In the genomic region with DNA sequence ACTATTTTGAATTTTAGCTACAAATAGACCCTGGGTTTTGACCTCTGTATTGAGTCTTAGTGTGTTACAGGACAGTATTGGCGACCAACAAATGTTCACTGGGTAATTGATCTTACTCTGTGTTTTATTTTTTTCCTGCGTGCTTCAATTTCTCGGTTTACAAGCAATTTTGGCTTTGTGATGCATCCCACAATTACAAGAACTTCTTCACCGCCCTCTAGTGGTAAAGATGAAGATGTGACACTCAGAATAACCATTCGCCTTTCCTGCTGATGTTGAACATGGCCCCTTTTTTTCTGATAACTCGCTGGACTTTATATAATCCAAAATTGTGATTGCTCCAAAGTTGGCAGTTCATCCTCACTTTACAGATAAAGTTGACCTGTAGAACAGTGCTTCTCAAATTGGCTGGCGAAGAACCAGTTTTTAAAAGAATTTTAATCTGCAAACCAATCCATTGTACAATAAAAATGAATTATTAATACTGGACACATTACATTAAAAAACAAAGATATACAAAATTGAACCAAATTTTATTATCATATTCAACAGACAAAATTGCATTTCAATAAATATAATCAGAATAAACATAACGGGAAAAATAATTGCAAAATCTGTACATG, we compare ENCODE assay signal across 9 cellular contexts. TPM values are rescaled to one million over a fixed set of nuclear protein-coding genes. Genes with fewer than 3 reads are reported as not detected.
A peak's percentile ranks its signal among the peaks of the same experiment; 100 is the strongest.
DNase-seq lines count a peak whose midpoint lies in the region; ATAC-seq and TF ChIP-seq lines count a peak whose summit lies in the region.
"Had no signal": no experiment of that assay in that cellular context is flagged by ENCODE, and none has a peak within 500 bp of the region (broad histone marks: within the 10 kb centered on the region; RNA-seq: fewer than 3 reads in every experiment).

No MANE protein-coding gene starts in this region.

- no peaks in the 10 kb centered on the region for H3K9me2 ChIP-seq in PC-9 (ENCODE audit: insufficient read depth)

- H3K4me1 ChIP-seq in PC-9 (replicated peaks; ENCODE audit: insufficient read depth): no peaks in the 10 kb centered on the region

- H3F3A ChIP-seq in PC-9 (ENCODE audit: insufficient read depth, low read depth): no peaks in the 10 kb centered on the region

- no peak overlapping the region for H3K4me3 Mint-ChIP-seq in activated naive CD4-positive, alpha-beta T cell treated with anti-CD3 and anti-CD28 coated beads, Interleukin-2, amount 10 ng/mL, durations not matched to agents 7 days and 5 days
- H3K4me3 Mint-ChIP-seq in mesothelial cell of epicardium: no peak overlapping the region
- H3K4me3 Mint-ChIP-seq: dendritic cell treated with granulocyte-macrophage colony-stimulating factor and Interleukin-4, amounts not matched to agents 40 ng/mL and 50 ng/mL, for 4 days had no signal

- H3K27me3 Mint-ChIP-seq in activated naive CD4-positive, alpha-beta T cell treated with anti-CD3 and anti-CD28 coated beads, Interleukin-2, amount 10 ng/mL, durations not matched to agents 7 days and 5 days: peaks cover 25% of the 10 kb centered on the region
- H3K27me3 Mint-ChIP-seq in mesothelial cell of epicardium (ENCODE audit: low read depth): peaks cover 23% of the 10 kb centered on the region

- H3K27me3 ChIP-seq in PC-9 (ENCODE audit: insufficient read depth, low read depth) (no peaks in the 10 kb centered on the region), dorsolateral prefrontal cortex (peaks cover 0 to 12% (median 0%) of the 10 kb centered on the region in 45 donors)

- no TSS peak for BruUV-seq in PC-9 (replicated peaks; lab: Mats Ljungman, UMichigan)

- H2AFZ ChIP-seq in PC-9: no peak overlapping the region

- no peaks in the 10 kb centered on the region for H3K36me3 Mint-ChIP-seq in activated naive CD4-positive, alpha-beta T cell treated with anti-CD3 and anti-CD28 coated beads, Interleukin-2, amount 50 U/mL, for 72 hours
- no peaks in the 10 kb centered on the region for H3K36me3 Mint-ChIP-seq in activated naive CD4-positive, alpha-beta T cell treated with anti-CD3 and anti-CD28 coated beads, Interleukin-2, amount 10 ng/mL, durations not matched to agents 7 days and 5 days
- H3K36me3 Mint-ChIP-seq in mesothelial cell of epicardium: no peaks in the 10 kb centered on the region

- no peak for TF ChIP-seq POLR2A in GM18505 (IDR thresholded peaks at IDR 0.05; ENCODE audit: borderline replicate concordance, extremely low read depth, insufficient read depth, insufficient read length)

- H3K79me2 ChIP-seq in PC-9 (ENCODE audit: low read depth): no peaks in the 10 kb centered on the region

- intact Hi-C loops in PC-9 (cut with micrococcal nuclease; ENCODE audit: unreplicated experiment): loop anchor here (1.0 to 5.0 kb wide), 5 partner anchors 48 to 236 kb away; no protein-coding TSS in a partner anchor
- intact Hi-C loops in dorsolateral prefrontal cortex (cut with DNase I): loop anchor here (2.0 to 10.0 kb wide), 7 partner anchors 50 to 662 kb away; partner anchors contain the start of gene DUSP5 (in 1 of the 2)

- ATAC-seq in activated naive CD4-positive, alpha-beta T cell treated with anti-CD3 and anti-CD28 coated beads, Interleukin-2, amount 50 U/mL, for 72 hours: peak; percentile 63 to 74
- peak; percentile 61 for ATAC-seq in HG03571 (IDR thresholded peaks at IDR 0.05; ENCODE audit: unreplicated experiment)
- no peak for ATAC-seq in GM18505 (IDR thresholded peaks at IDR 0.05; ENCODE audit: unreplicated experiment)

- no peaks in the 10 kb centered on the region for H3K36me3 ChIP-seq in PC-9 (ENCODE audit: low read depth)

- H3K4me2 ChIP-seq in PC-9: no peak overlapping the region

- DNase-seq in activated naive CD4-positive, alpha-beta T cell treated with anti-CD3 and anti-CD28 coated beads, Interleukin-2, amount 50 U/mL, for 72 hours (ENCODE audit: low spot score in 2 of 2): no peak
- no peak for DNase-seq in activated naive CD4-positive, alpha-beta T cell treated with anti-CD3 and anti-CD28 coated beads, Interleukin-2, amount 10 ng/mL, durations not matched to agents 7 days and 5 days
- no peak for DNase-seq in PC-9
- DNase-seq in dorsolateral prefrontal cortex: peak in 1 of 10 donors; percentile 14
- DNase-seq in mesothelial cell of epicardium (ENCODE audit: low spot score in 2 of 2, unreplicated experiment in 2 of 2): no peak
- DNase-seq in HuH-7.5 (ENCODE audit: low spot score): no peak

- CTCF ChIA-PET in activated naive CD4-positive, alpha-beta T cell treated with anti-CD3 and anti-CD28 coated beads, Interleukin-2, amount 10 ng/mL, durations not matched to agents 7 days and 5 days (lab: Charles Lee): interaction anchor here (0.6 to 8.5 kb wide), 22 partner anchors 8 to 240 kb away, joined by 3 to 120 read pairs (median 4); partner anchors contain the start of gene SMNDC1
- CTCF ChIA-PET in PC-9 (lab: Charles Lee): interaction anchor here (0.6 kb wide), 1 partner anchor 40 kb away, joined by 3 read pairs; no protein-coding TSS in a partner anchor

- H3K27ac ChIP-seq in PC-9 (no peak overlapping the region), dorsolateral prefrontal cortex (peak overlapping the region in 31 of 59 donors; percentile 0 to 83 (median 52))

- H3K4me3 ChIP-seq in PC-9 (no peak overlapping the region), dorsolateral prefrontal cortex (peak overlapping the region in 1 of 59 donors; percentile 15)

- POLR2A ChIA-PET in PC-9 (lab: Charles Lee; ENCODE audit: unreplicated experiment): no interaction called here

- H3K9me3 ChIP-seq in PC-9 (ENCODE audit: insufficient read depth, low read depth): no peaks in the 10 kb centered on the region

- H3K27ac Mint-ChIP-seq in activated naive CD4-positive, alpha-beta T cell treated with anti-CD3 and anti-CD28 coated beads, Interleukin-2, amount 50 U/mL, for 72 hours: no peak overlapping the region
- H3K27ac Mint-ChIP-seq in activated naive CD4-positive, alpha-beta T cell treated with anti-CD3 and anti-CD28 coated beads, Interleukin-2, amount 10 ng/mL, durations not matched to agents 7 days and 5 days: no peak overlapping the region
- no peak overlapping the region for H3K27ac Mint-ChIP-seq in mesothelial cell of epicardium
- H3K27ac Mint-ChIP-seq: dendritic cell treated with granulocyte-macrophage colony-stimulating factor and Interleukin-4, amounts not matched to agents 40 ng/mL and 50 ng/mL, for 4 days had no signal

- no peaks in the 10 kb centered on the region for H3K9me3 Mint-ChIP-seq in activated naive CD4-positive, alpha-beta T cell treated with anti-CD3 and anti-CD28 coated beads, Interleukin-2, amount 50 U/mL, for 72 hours
- H3K9me3 Mint-ChIP-seq in activated naive CD4-positive, alpha-beta T cell treated with anti-CD3 and anti-CD28 coated beads, Interleukin-2, amount 10 ng/mL, durations not matched to agents 7 days and 5 days: no peaks in the 10 kb centered on the region
- no peaks in the 10 kb centered on the region for H3K9me3 Mint-ChIP-seq in mesothelial cell of epicardium
- H3K9me3 Mint-ChIP-seq: dendritic cell treated with granulocyte-macrophage colony-stimulating factor and Interleukin-4, amounts not matched to agents 40 ng/mL and 50 ng/mL, for 4 days had no signal

- no peaks in the 10 kb centered on the region for H4K20me1 ChIP-seq in PC-9 (ENCODE audit: insufficient read depth)

- H3K4me1 Mint-ChIP-seq in activated naive CD4-positive, alpha-beta T cell treated with anti-CD3 and anti-CD28 coated beads, Interleukin-2, amount 10 ng/mL, durations not matched to agents 7 days and 5 days: peaks cover 7% of the 10 kb centered on the region
- peaks cover 4% of the 10 kb centered on the region for H3K4me1 Mint-ChIP-seq in mesothelial cell of epicardium

- TF ChIP-seq CTCF in PC-9 (conservative IDR thresholded peaks at IDR 0.05) (peak; percentile 83), dorsolateral prefrontal cortex (IDR thresholded peaks at IDR 0.05 in 54 of 56, conservative IDR thresholded peaks at IDR 0.05 in 2 of 56; ENCODE audit: low read depth in 1 of 56, partially characterized antibody in 56 of 56) (peak; percentile 78 to 94 (median 86)), mesothelial cell of epicardium (IDR thresholded peaks at IDR 0.05; ENCODE audit: unreplicated experiment) (peak; percentile 93)

RNA-seq across cellular contexts. Expression of gene SMC3, which starts 20.2 kb away (rescaled TPM):
- 100 to 1,000 TPM in 1 of 2 donors, 10 to 100 TPM in 1; 70.7 to 110 TPM for total RNA-seq in activated naive CD4-positive, alpha-beta T cell treated with anti-CD3 and anti-CD28 coated beads, Interleukin-2, amount 50 U/mL, for 72 hours
- 22.1 and 31.2 TPM in 2 replicates for total RNA-seq in PC-9 (2021)
- 10 to 100 TPM; 20.5 to 34.2 (median 26.0) TPM for total RNA-seq in dorsolateral prefrontal cortex
- 44.7 to 47.2 TPM (median 47.1 TPM) in 3 replicates for total RNA-seq in mesothelial cell of epicardium

RNA-seq across cellular contexts. Expression of gene DUSP5, which starts 49.5 kb away (rescaled TPM):
- 10 to 100 TPM; 23.0 to 32.4 TPM for total RNA-seq in activated naive CD4-positive, alpha-beta T cell treated with anti-CD3 and anti-CD28 coated beads, Interleukin-2, amount 50 U/mL, for 72 hours
- 14.2 and 19.0 TPM in 2 replicates for total RNA-seq in PC-9 (2021)
- total RNA-seq in dorsolateral prefrontal cortex: 10 to 100 TPM in 33 of 120 experiments, 1 to 10 TPM in 87; 3.1 to 34.1 (median 7.7) TPM
- 14.8 to 16.0 TPM (median 16.0 TPM) in 3 replicates for total RNA-seq in mesothelial cell of epicardium
